In the genomic region with DNA sequence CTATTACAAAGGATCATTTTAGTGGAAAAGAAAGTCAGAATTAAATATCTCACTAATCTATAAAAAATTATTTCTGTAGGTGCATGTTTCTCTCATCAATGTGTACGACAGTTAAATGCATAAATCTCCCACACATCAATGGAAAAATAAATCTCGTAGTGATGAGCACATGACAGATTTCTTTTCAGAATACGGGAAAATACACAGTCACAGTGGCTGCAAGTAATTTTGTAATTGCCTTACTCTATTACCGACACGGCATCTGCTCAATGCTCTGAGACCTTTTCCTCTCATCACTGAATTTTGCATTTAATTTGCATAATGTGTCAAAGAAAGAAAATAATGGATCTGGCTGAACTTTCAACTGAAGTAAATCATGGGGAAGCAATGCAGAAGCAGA, we compare ENCODE assay signal across 17 cellular contexts. TPM values are rescaled to one million over a fixed set of nuclear protein-coding genes. Genes with fewer than 3 reads are reported as not detected.
A peak's percentile ranks its signal among the peaks of the same experiment; 100 is the strongest.
DNase-seq lines count a peak whose midpoint lies in the region; ATAC-seq and TF ChIP-seq lines count a peak whose summit lies in the region.
"Had no signal": no experiment of that assay in that cellular context is flagged by ENCODE, and none has a peak within 500 bp of the region (broad histone marks: within the 10 kb centered on the region; RNA-seq: fewer than 3 reads in every experiment).

No MANE protein-coding gene starts in this region.

- ATAC-seq in GM21529 (IDR thresholded peaks at IDR 0.05; ENCODE audit: unreplicated experiment): no peak
- ATAC-seq: CD8-positive, alpha-beta T cell had no signal

- H3K4me3 ChIP-seq in neural cell (ENCODE audit: low read length) (peak overlapping the region; percentile 50), BE2C (ENCODE audit: low read depth, low read length) (no peak overlapping the region)
- H3K4me3 ChIP-seq: BLaER1 treated with 17β-estradiol and CSF1 and Interleukin-3, amounts not matched to agents 10 nM and 100 nM had no signal

- TF ChIP-seq RAD21 in neural cell (conservative IDR thresholded peaks at IDR 0.05): peak; percentile 20

- peak; percentile 87 for TF ChIP-seq EP300 in neural cell (conservative IDR thresholded peaks at IDR 0.05; ENCODE audit: poor library complexity, severe bottlenecking)

- no peaks in the 10 kb centered on the region for H3K79me2 ChIP-seq in neural cell (replicated peaks; ENCODE audit: insufficient read depth, low read length)

- H3K4me1 ChIP-seq in BE2C: no peaks in the 10 kb centered on the region
- H3K4me1 ChIP-seq: BLaER1 treated with 17β-estradiol and CSF1 and Interleukin-3, amounts not matched to agents 10 nM and 100 nM; Caco-2 had no signal

- H3K9me3 ChIP-seq in neural cell (ENCODE audit: low read length) (no peaks in the 10 kb centered on the region), BE2C (no peaks in the 10 kb centered on the region)
- H3K9me3 ChIP-seq: BLaER1 treated with 17β-estradiol and CSF1 and Interleukin-3, amounts not matched to agents 10 nM and 100 nM; Caco-2 had no signal

- TF ChIP-seq CTCF in neural cell (IDR thresholded peaks at IDR 0.05; ENCODE audit: poor library complexity, severe bottlenecking) (no peak), BE2C (IDR thresholded peaks at IDR 0.05; ENCODE audit: low read depth, low read length) (no peak)

- peaks cover 19% of the 10 kb centered on the region for H3F3A ChIP-seq in neural cell (ENCODE audit: insufficient read depth, low read length, poor library complexity, severe bottlenecking)

- peak overlapping the region; percentile 49 for H3K4me2 ChIP-seq in neural cell (ENCODE audit: low read length)
- H3K4me2 ChIP-seq: BLaER1 treated with 17β-estradiol and CSF1 and Interleukin-3, amounts not matched to agents 10 nM and 100 nM had no signal

- no peaks in the 10 kb centered on the region for H4K20me1 ChIP-seq in neural cell (ENCODE audit: insufficient read depth)
- H4K20me1 ChIP-seq: BLaER1 treated with 17β-estradiol and CSF1 and Interleukin-3, amounts not matched to agents 10 nM and 100 nM had no signal

- DNase-seq in NCI-H1048 (lab: John Stamatoyannopoulos, UW): peak; percentile 75
- peak; percentile 49 for DNase-seq in NCI-H446 treated with DMSO at 0.1 percent for 48 hours (lab: John Stamatoyannopoulos, UW)
- DNase-seq in NCI-H526 treated with DMSO at 0.1 percent for 48 hours (lab: John Stamatoyannopoulos, UW): peak; percentile 9
- DNase-seq in globus pallidus (ENCODE audit: low spot score): no peak
- no peak for DNase-seq in BE2C
- DNase-seq: 8988T; ACHN; Caco-2; Calu3; CD4-positive, alpha-beta T cell; CD8-positive, alpha-beta T cell; DMS79 treated with DMSO at 0.1 percent for 48 hours; GF-D8 had no signal

- H3K27ac ChIP-seq in neural cell (ENCODE audit: low read length): peak overlapping the region; percentile 92
- H3K27ac ChIP-seq: BLaER1 treated with 17β-estradiol and CSF1 and Interleukin-3, amounts not matched to agents 10 nM and 100 nM; C4-2B had no signal

- peak overlapping the region; percentile 5 for H2AFZ ChIP-seq in neural cell (ENCODE audit: low read depth, low read length)

- H3K9ac ChIP-seq in neural cell (ENCODE audit: low read length): peak overlapping the region; percentile 51
- H3K9ac ChIP-seq: BLaER1 treated with 17β-estradiol and CSF1 and Interleukin-3, amounts not matched to agents 10 nM and 100 nM had no signal

- no peaks in the 10 kb centered on the region for H3K36me3 ChIP-seq in neural cell (ENCODE audit: insufficient read depth, low read length)
- H3K36me3 ChIP-seq in BE2C: no peaks in the 10 kb centered on the region
- H3K36me3 ChIP-seq: BLaER1 treated with 17β-estradiol and CSF1 and Interleukin-3, amounts not matched to agents 10 nM and 100 nM had no signal

- no peaks in the 10 kb centered on the region for H3K9me2 ChIP-seq in neural cell (ENCODE audit: insufficient read depth, low read length)

- H3K27me3 ChIP-seq in neural cell (ENCODE audit: insufficient read depth, low read depth, low read length) (no peaks in the 10 kb centered on the region), BE2C (peaks cover 50% of the 10 kb centered on the region)
- H3K27me3 ChIP-seq: BLaER1 treated with 17β-estradiol and CSF1 and Interleukin-3, amounts not matched to agents 10 nM and 100 nM had no signal

TF ChIP-seq in neural cell, 6 proteins besides CTCF, POLR2A, EP300 and RAD21:
- TF ChIP-seq MXI1 (conservative IDR thresholded peaks at IDR 0.05; ENCODE audit: poor library complexity, severe bottlenecking) (no peak), TAF1 (IDR thresholded peaks at IDR 0.05; ENCODE audit: low read depth) (no peak), REST (IDR thresholded peaks at IDR 0.05; ENCODE audit: borderline replicate concordance) (peak; percentile 56), SMC3 (conservative IDR thresholded peaks at IDR 0.05; ENCODE audit: poor library complexity) (no peak), EZH2 (IDR thresholded peaks at IDR 0.05; ENCODE audit: borderline replicate concordance, insufficient read depth, low read length, poor library complexity, severe bottlenecking) (no peak), POLR2AphosphoS5 (IDR thresholded peaks at IDR 0.05) (peak; percentile 82)

RNA-seq across cellular contexts. Expression of gene PDE4D, which starts 37.2 kb away (rescaled TPM):
- 35.9 and 42.8 TPM in 2 replicates for polyA plus RNA-seq in neural cell
- 166 and 186 TPM in 2 replicates for polyA minus RNA-seq in neural cell
- polyA plus RNA-seq in BE2C (2012; ENCODE audit: insufficient read depth, insufficient read length, low read depth): 6.4 TPM

Comparison
In these comparisons a context has a peak if more than half of its experiments do, and no peak if none do; other contexts are left out.
1. DNase-seq: peak in NCI-H1048 (single experiment), NCI-H446 treated with DMSO at 0.1 percent for 48 hours (single experiment) and NCI-H526 treated with DMSO at 0.1 percent for 48 hours (single experiment); none in globus pallidus (single experiment) and BE2C (single experiment).